1 cellular context compared by ENCODE assay signal in genomic region chr10:119309423-119309770, GRCh38.
TF ChIP-seq lines count a peak whose summit lies in the region.

No MANE protein-coding gene starts in this region.

TF ChIP-seq in GM12878, 131 proteins besides CTCF, POLR2A, EP300 and RAD21 (continued from another document and continues in another):
- no peak for TF ChIP-seq ATF2 (IDR thresholded peaks at IDR 0.05; ENCODE audit: low read length)
- TF ChIP-seq FOS (IDR thresholded peaks at IDR 0.05; ENCODE audit: borderline replicate concordance, extremely low read depth, insufficient read length) = no peak
- TF ChIP-seq MAX (IDR thresholded peaks at IDR 0.05; ENCODE audit: low read depth, low read length) = no peak
- TF ChIP-seq ZNF24 (IDR thresholded peaks at IDR 0.05) = no peak
- no peak for TF ChIP-seq FOXK2 (IDR thresholded peaks at IDR 0.05)
- TF ChIP-seq ZBTB4 (CRISPR knock-in tag; IDR thresholded peaks at IDR 0.05) = no peak
- TF ChIP-seq DPF2 (IDR thresholded peaks at IDR 0.05) = peak; percentile 63
- TF ChIP-seq YY1 (IDR thresholded peaks at IDR 0.05; ENCODE audit: low read depth, low read length) = peak; percentile 90
- no peak for TF ChIP-seq SUPT20H (IDR thresholded peaks at IDR 0.05; ENCODE audit: borderline replicate concordance, control insufficient read depth, low read depth, low read length)
- TF ChIP-seq SRF (IDR thresholded peaks at IDR 0.05; ENCODE audit: low read depth in 2 of 2, low read length in 2 of 2) = no peak
- TF ChIP-seq SP1 (IDR thresholded peaks at IDR 0.05; ENCODE audit: low read depth, low read length) = no peak
- TF ChIP-seq SIN3A (IDR thresholded peaks at IDR 0.05; ENCODE audit: low read depth, low read length) = no peak
- TF ChIP-seq TCF7 (IDR thresholded peaks at IDR 0.05; ENCODE audit: borderline replicate concordance) = no peak
- TF ChIP-seq ZNF207 (IDR thresholded peaks at IDR 0.05; ENCODE audit: borderline replicate concordance) = no peak
- TF ChIP-seq RCOR1 (conservative IDR thresholded peaks at IDR 0.05; ENCODE audit: low read depth, low read length) = no peak
- TF ChIP-seq SMC3 (IDR thresholded peaks at IDR 0.05; ENCODE audit: borderline replicate concordance, low read length) = no peak; the same call in 1 of the 2 replicates
- TF ChIP-seq PAX5 (IDR thresholded peaks at IDR 0.05; ENCODE audit: borderline replicate concordance, low read depth, low read length) = peak; percentile 96
- 0 out of 2 replicates have a peak, but pooled peaks have one; percentile 11 for TF ChIP-seq MXI1 (IDR thresholded peaks at IDR 0.05; ENCODE audit: low read depth, low read length)
- TF ChIP-seq CHD4 (IDR thresholded peaks at IDR 0.05) = no peak
- no peak for TF ChIP-seq NR2C2 (IDR thresholded peaks at IDR 0.05; ENCODE audit: borderline replicate concordance, control insufficient read depth, insufficient read length, low read depth)
- peak; percentile 14 for TF ChIP-seq MEF2B (IDR thresholded peaks at IDR 0.05; ENCODE audit: partially characterized antibody, poor library complexity, severe bottlenecking)
- TF ChIP-seq TARDBP (IDR thresholded peaks at IDR 0.05; ENCODE audit: borderline replicate concordance) = no peak
- TF ChIP-seq RAD51 (IDR thresholded peaks at IDR 0.05) = no peak
- no peak for TF ChIP-seq E2F8 (IDR thresholded peaks at IDR 0.05; ENCODE audit: low read depth, partially characterized antibody)
- peak; percentile 58; the same call in 1 of the 2 replicates for TF ChIP-seq CBFB (IDR thresholded peaks at IDR 0.05; ENCODE audit: low read depth)
- TF ChIP-seq MLLT1 (IDR thresholded peaks at IDR 0.05) = peak; percentile 58; the same call in 1 of the 2 replicates
- TF ChIP-seq SREBF1 (IDR thresholded peaks at IDR 0.05; ENCODE audit: low read length) = no peak
- TF ChIP-seq SMAD5 (IDR thresholded peaks at IDR 0.05; ENCODE audit: low read depth) = no peak
- no peak for TF ChIP-seq CBX3 (IDR thresholded peaks at IDR 0.05; ENCODE audit: borderline replicate concordance, low read depth)
- no peak for TF ChIP-seq MYB (IDR thresholded peaks at IDR 0.05; ENCODE audit: borderline replicate concordance, low read depth, low read length)
- no peak for TF ChIP-seq BRCA1 (IDR thresholded peaks at IDR 0.05; ENCODE audit: low read depth, low read length)
- no peak for TF ChIP-seq WRNIP1 (IDR thresholded peaks at IDR 0.05; ENCODE audit: borderline replicate concordance, low read depth, low read length)
- no peak for TF ChIP-seq KDM1A (IDR thresholded peaks at IDR 0.05; ENCODE audit: borderline replicate concordance)
- no peak for TF ChIP-seq JUND (IDR thresholded peaks at IDR 0.05; ENCODE audit: low read depth, low read length)
- no peak for TF ChIP-seq RB1 (IDR thresholded peaks at IDR 0.05; ENCODE audit: borderline replicate concordance)
- TF ChIP-seq TCF3 (IDR thresholded peaks at IDR 0.05; ENCODE audit: borderline replicate concordance, insufficient read depth, low read depth, low read length) = 0 out of 2 replicates have a peak, but pooled peaks have one; percentile 9
- TF ChIP-seq MTA3 (IDR thresholded peaks at IDR 0.05; ENCODE audit: borderline replicate concordance, low read length) = no peak
- TF ChIP-seq TCF12 (IDR thresholded peaks at IDR 0.05; ENCODE audit: low read depth, low read length) = no peak
- no peak for TF ChIP-seq YBX1 (IDR thresholded peaks at IDR 0.05)
- no peak for TF ChIP-seq TBL1XR1 (IDR thresholded peaks at IDR 0.05; ENCODE audit: low read depth, low read length)
- TF ChIP-seq FOXM1 (IDR thresholded peaks at IDR 0.05; ENCODE audit: low read depth, low read length) = no peak
- TF ChIP-seq USF1 (IDR thresholded peaks at IDR 0.05; ENCODE audit: borderline replicate concordance, extremely low read length, insufficient read depth, low read depth, low read length) = no peak
- TF ChIP-seq RFX5 (IDR thresholded peaks at IDR 0.05; ENCODE audit: low read depth, low read length) = no peak
- TF ChIP-seq SPI1 (IDR thresholded peaks at IDR 0.05; ENCODE audit: borderline replicate concordance, insufficient read depth, low read depth, low read length) = no peak
- no peak for TF ChIP-seq E4F1 (IDR thresholded peaks at IDR 0.05; ENCODE audit: borderline replicate concordance, partially characterized antibody)
- TF ChIP-seq NFIC (IDR thresholded peaks at IDR 0.05; ENCODE audit: low read depth, low read length) = no peak
- TF ChIP-seq BCL11A (IDR thresholded peaks at IDR 0.05; ENCODE audit: low read depth, low read length) = no peak
- peak; percentile 45; the same call in 1 of the 2 replicates for TF ChIP-seq ZNF217 (IDR thresholded peaks at IDR 0.05)
- TF ChIP-seq SKIL (IDR thresholded peaks at IDR 0.05; ENCODE audit: low read depth, poor library complexity, severe bottlenecking) = no peak
- no peak for TF ChIP-seq JUNB (IDR thresholded peaks at IDR 0.05)
- TF ChIP-seq ATF3 (IDR thresholded peaks at IDR 0.05; ENCODE audit: borderline replicate concordance, extremely low read depth, low read depth, low read length) = no peak
- no peak for TF ChIP-seq SREBF2 (IDR thresholded peaks at IDR 0.05; ENCODE audit: low read length)
- TF ChIP-seq PKNOX1 (IDR thresholded peaks at IDR 0.05) = no peak
- no peak for TF ChIP-seq CEBPB (IDR thresholded peaks at IDR 0.05; ENCODE audit: borderline replicate concordance in 1 of 2, low read depth in 2 of 2, low read length in 2 of 2)
- TF ChIP-seq NFXL1 (IDR thresholded peaks at IDR 0.05; ENCODE audit: borderline replicate concordance) = peak; percentile 97
- TF ChIP-seq BACH1 (IDR thresholded peaks at IDR 0.05; ENCODE audit: borderline replicate concordance) = 0 out of 2 replicates have a peak, but pooled peaks have one; percentile 32
